11 cellular contexts compared by ENCODE assay signal in genomic region chr3:156307704-156308103, GRCh38.
DNase-seq lines count a peak whose midpoint lies in the region; ATAC-seq and TF ChIP-seq lines count a peak whose summit lies in the region.
"Had no signal": no experiment of that assay in that cellular context is flagged by ENCODE, and none has a peak within 500 bp of the region (broad histone marks: within the 10 kb centered on the region; RNA-seq: fewer than 3 reads in every experiment).

No MANE protein-coding gene starts in this region.

- TF ChIP-seq CTCF in cardiac fibroblast (IDR thresholded peaks at IDR 0.05; ENCODE audit: low read depth, low read length) (no peak), thoracic aorta (IDR thresholded peaks at IDR 0.05) (no peak)

- peak overlapping the region in 1 of 2 donors; percentile 23 for H3K27ac ChIP-seq in thoracic aorta
- H3K27ac ChIP-seq: spleen had no signal

- H3K9me3 ChIP-seq in thoracic aorta: no peaks in the 10 kb centered on the region
- H3K9me3 ChIP-seq: spleen had no signal

- H3K27me3 ChIP-seq in thoracic aorta (replicated peaks; ENCODE audit: insufficient read depth): no peaks in the 10 kb centered on the region
- H3K27me3 ChIP-seq: spleen had no signal

- no peak overlapping the region for H3K4me3 ChIP-seq in cardiac fibroblast (replicated peaks in 1 of 2; ENCODE audit: low read depth in 2 of 2, low read length in 2 of 2)
- H3K4me3 ChIP-seq in thoracic aorta: no peak overlapping the region
- H3K4me3 ChIP-seq: spleen had no signal

- ATAC-seq in thoracic aorta (ENCODE audit: insufficient number of reproducible peaks, low FRiP score, low read depth) (no peak), HG03457 (IDR thresholded peaks at IDR 0.05; ENCODE audit: unreplicated experiment) (no peak), HG03095 (IDR thresholded peaks at IDR 0.05; ENCODE audit: unreplicated experiment) (no peak)

- H3K36me3 ChIP-seq in thoracic aorta: no peaks in the 10 kb centered on the region
- H3K36me3 ChIP-seq: spleen had no signal

- DNase-seq in HT1080 (ENCODE audit: low read depth): peak; percentile 81
- peak; percentile 86 to 89 for DNase-seq in cardiac fibroblast (ENCODE audit: low read depth in 2 of 2)
- peak; percentile 58 for DNase-seq in hepatic stellate cell (ENCODE audit: low spot score)
- peak; percentile 91 for DNase-seq in thoracic aorta (ENCODE audit: low spot score)
- no peak for DNase-seq in cerebellar cortex (ENCODE audit: low spot score)
- no peak for DNase-seq in amygdala (lab: John Stamatoyannopoulos, UW)
- DNase-seq: activated CD4-positive, alpha-beta T cell treated with anti-CD3 and anti-CD28 coated beads, Interleukin-2, amount 10 ng/mL, durations not matched to agents 24 days and 14 days; KBM-7; spleen had no signal

- H3K4me1 ChIP-seq in thoracic aorta (ENCODE audit: control insufficient read depth in 1 of 2, low read depth in 2 of 2): peaks cover 22 to 51% of the 10 kb centered on the region in 2 donors

Comparison
In these comparisons a context has a peak if more than half of its experiments do, and no peak if none do; other contexts are left out.
1. DNase-seq: peak in HT1080 (single experiment), cardiac fibroblast (2 of 2), hepatic stellate cell (single experiment) and thoracic aorta (single experiment); none in cerebellar cortex (single experiment) and amygdala (0 of 56).